1 cellular context compared by ENCODE assay signal in the genomic region with DNA sequence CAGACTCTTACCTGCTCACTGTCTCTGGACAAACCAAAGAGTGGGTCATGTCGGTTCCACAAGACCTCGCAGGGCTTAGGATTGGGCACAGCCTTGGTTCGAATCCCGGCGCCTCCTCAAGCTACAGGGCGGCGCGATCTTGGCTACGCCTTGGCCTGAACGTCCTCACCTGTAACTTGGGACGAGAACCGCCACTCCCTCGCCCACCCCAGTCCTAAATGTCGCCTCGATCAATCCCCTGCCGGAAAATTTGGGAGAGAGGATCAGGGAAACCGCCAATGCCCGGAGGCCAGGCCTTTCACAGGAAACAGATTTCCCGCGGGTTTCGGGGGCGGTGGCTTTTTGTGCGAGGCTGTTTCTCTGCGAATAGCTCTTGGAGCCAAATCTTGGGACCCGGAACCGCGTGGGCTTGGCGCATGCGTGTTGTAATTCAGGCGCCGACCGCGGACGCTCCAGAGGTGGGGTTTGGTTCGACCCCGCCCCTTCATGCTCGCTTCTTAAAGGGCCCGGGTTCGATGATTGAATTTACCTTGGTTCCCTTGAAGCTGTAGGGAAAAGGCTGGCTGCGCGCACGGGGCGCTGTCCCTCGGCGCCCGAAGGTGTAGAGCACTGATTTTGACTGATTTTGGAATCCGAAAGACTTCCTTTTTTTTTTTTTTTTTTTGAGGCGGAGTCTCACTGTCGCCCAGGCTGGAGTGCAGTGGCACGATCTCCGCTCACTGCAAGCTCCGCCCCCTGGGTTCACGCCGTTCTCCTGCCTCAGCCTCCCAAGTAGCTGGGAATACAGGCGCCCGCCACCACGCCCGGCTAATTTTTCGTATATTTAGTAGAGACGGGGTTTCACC.
TF ChIP-seq lines count a peak whose summit lies in the region.

Gene NR2C2AP (minus strand): TSS at position 403 of the 845 bp plus-strand sequence. CDS start 354 bp downstream, at position 49.

TF ChIP-seq in K562, 482 proteins besides CTCF, POLR2A, EP300 and RAD21 (continued from another document):
- TF ChIP-seq PKNOX1 (IDR thresholded peaks at IDR 0.05) (no peak), TCF3 (CRISPR knock-in tag; IDR thresholded peaks at IDR 0.05) (no peak), NFYB (IDR thresholded peaks at IDR 0.05; ENCODE audit: extremely low read depth, insufficient read length) (no peak), MCM3 (IDR thresholded peaks at IDR 0.05) (no peak), DLX4 (CRISPR knock-in tag; IDR thresholded peaks at IDR 0.05) (no peak), CBFA2T2 (conservative IDR thresholded peaks at IDR 0.05) (no peak), TAF1 (IDR thresholded peaks at IDR 0.05; ENCODE audit: control insufficient read depth, extremely low read depth, insufficient read depth, low read length, severe bottlenecking) (peak; percentile 60), ZNF764 (CRISPR knock-in tag; IDR thresholded peaks at IDR 0.05; ENCODE audit: low read depth) (0 out of 2 replicates have a peak, but pooled peaks have one; percentile 53), ZNF766 (CRISPR knock-in tag; conservative IDR thresholded peaks at IDR 0.05) (no peak), ZNF253 (CRISPR knock-in tag; conservative IDR thresholded peaks at IDR 0.05) (no peak), ZNF197 (CRISPR knock-in tag; IDR thresholded peaks at IDR 0.05; ENCODE audit: low read depth) (no peak), RB1 (IDR thresholded peaks at IDR 0.05; ENCODE audit: low read depth) (no peak), CBX5 (IDR thresholded peaks at IDR 0.05; ENCODE audit: borderline replicate concordance, low read depth) (no peak), ZNF274 (IDR thresholded peaks at IDR 0.05; ENCODE audit: borderline replicate concordance, low read depth, low read length) (no peak), ZEB2 (IDR thresholded peaks at IDR 0.05) (no peak), ZNF561 (CRISPR knock-in tag; conservative IDR thresholded peaks at IDR 0.05) (no peak), GATAD2B (IDR thresholded peaks at IDR 0.05; ENCODE audit: borderline replicate concordance) (no peak), JUND (IDR thresholded peaks at IDR 0.05; ENCODE audit: borderline replicate concordance, low read depth, low read length) (no peak), JUND (tag; IDR thresholded peaks at IDR 0.05; ENCODE audit: borderline replicate concordance, low read depth, low read length) (no peak), ELK3 (CRISPR knock-in tag; IDR thresholded peaks at IDR 0.05) (no peak), TGIF2 (CRISPR knock-in tag; IDR thresholded peaks at IDR 0.05) (no peak), TSC22D4 (tag; IDR thresholded peaks at IDR 0.05) (no peak), DIDO1 (tag; IDR thresholded peaks at IDR 0.05; ENCODE audit: low read depth) (no peak), HOXB6 (CRISPR knock-in tag; IDR thresholded peaks at IDR 0.05; ENCODE audit: borderline replicate concordance) (no peak)
- TF ChIP-seq, protein P1, sequence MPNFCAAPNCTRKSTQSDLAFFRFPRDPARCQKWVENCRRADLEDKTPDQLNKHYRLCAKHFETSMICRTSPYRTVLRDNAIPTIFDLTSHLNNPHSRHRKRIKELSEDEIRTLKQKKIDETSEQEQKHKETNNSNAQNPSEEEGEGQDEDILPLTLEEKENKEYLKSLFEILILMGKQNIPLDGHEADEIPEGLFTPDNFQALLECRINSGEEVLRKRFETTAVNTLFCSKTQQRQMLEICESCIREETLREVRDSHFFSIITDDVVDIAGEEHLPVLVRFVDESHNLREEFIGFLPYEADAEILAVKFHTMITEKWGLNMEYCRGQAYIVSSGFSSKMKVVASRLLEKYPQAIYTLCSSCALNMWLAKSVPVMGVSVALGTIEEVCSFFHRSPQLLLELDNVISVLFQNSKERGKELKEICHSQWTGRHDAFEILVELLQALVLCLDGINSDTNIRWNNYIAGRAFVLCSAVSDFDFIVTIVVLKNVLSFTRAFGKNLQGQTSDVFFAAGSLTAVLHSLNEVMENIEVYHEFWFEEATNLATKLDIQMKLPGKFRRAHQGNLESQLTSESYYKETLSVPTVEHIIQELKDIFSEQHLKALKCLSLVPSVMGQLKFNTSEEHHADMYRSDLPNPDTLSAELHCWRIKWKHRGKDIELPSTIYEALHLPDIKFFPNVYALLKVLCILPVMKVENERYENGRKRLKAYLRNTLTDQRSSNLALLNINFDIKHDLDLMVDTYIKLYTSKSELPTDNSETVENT (CRISPR knock-in tag; IDR thresholded peaks at IDR 0.05): no peak
- TF ChIP-seq, protein P2, sequence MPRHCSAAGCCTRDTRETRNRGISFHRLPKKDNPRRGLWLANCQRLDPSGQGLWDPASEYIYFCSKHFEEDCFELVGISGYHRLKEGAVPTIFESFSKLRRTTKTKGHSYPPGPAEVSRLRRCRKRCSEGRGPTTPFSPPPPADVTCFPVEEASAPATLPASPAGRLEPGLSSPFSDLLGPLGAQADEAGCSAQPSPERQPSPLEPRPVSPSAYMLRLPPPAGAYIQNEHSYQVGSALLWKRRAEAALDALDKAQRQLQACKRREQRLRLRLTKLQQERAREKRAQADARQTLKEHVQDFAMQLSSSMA (CRISPR knock-in tag; IDR thresholded peaks at IDR 0.05): no peak
- TF ChIP-seq, protein P3, sequence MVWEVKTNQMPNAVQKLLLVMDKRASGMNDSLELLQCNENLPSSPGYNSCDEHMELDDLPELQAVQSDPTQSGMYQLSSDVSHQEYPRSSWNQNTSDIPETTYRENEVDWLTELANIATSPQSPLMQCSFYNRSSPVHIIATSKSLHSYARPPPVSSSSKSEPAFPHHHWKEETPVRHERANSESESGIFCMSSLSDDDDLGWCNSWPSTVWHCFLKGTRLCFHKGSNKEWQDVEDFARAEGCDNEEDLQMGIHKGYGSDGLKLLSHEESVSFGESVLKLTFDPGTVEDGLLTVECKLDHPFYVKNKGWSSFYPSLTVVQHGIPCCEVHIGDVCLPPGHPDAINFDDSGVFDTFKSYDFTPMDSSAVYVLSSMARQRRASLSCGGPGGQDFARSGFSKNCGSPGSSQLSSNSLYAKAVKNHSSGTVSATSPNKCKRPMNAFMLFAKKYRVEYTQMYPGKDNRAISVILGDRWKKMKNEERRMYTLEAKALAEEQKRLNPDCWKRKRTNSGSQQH (CRISPR knock-in tag; IDR thresholded peaks at IDR 0.05): no peak
